20 cellular contexts compared by ENCODE assay signal in genomic region chr1:2343023-2343935, GRCh38. TPM values are rescaled to one million over a fixed set of nuclear protein-coding genes. Genes with fewer than 3 reads are reported as not detected.
DNase-seq lines count a peak whose midpoint lies in the region; ATAC-seq, FAIRE-seq and TF ChIP-seq lines count a peak whose summit lies in the region.
"Had no signal": no experiment of that assay in that cellular context is flagged by ENCODE, and none has a peak within 500 bp of the region (broad histone marks: within the 10 kb centered on the region; RNA-seq: fewer than 3 reads in every experiment).

No MANE protein-coding gene starts in this region.

- no peaks in the 10 kb centered on the region for H3K4me1 Mint-ChIP-seq in WTC11
- H3K4me1 Mint-ChIP-seq in activated CD8-positive, alpha-beta memory T cell treated with anti-CD3 and anti-CD28 coated beads, Interleukin-2, amount 10 ng/mL, durations not matched to agents 7 days and 5 days: no peaks in the 10 kb centered on the region
- H3K4me1 Mint-ChIP-seq: CD4-positive, CD25-positive, alpha-beta regulatory T cell had no signal

- H3K27me3 Mint-ChIP-seq in WTC11 (ENCODE audit: low read depth): no peaks in the 10 kb centered on the region; the same call in 1 of the 2 replicates
- no peaks in the 10 kb centered on the region for H3K27me3 Mint-ChIP-seq in activated CD8-positive, alpha-beta memory T cell treated with anti-CD3 and anti-CD28 coated beads, Interleukin-2, amount 10 ng/mL, durations not matched to agents 7 days and 5 days
- H3K27me3 Mint-ChIP-seq: CD4-positive, CD25-positive, alpha-beta regulatory T cell had no signal

- intact Hi-C loops in Panc1 (cut with micrococcal nuclease; ENCODE audit: unreplicated experiment) (no loop called here), kidney (cut with DNase I) (no loop called here), posterior vena cava (cut with DNase I) (no loop called here)

- H3K36me3 Mint-ChIP-seq in WTC11: no peaks in the 10 kb centered on the region
- no peaks in the 10 kb centered on the region for H3K36me3 Mint-ChIP-seq in activated CD8-positive, alpha-beta memory T cell treated with anti-CD3 and anti-CD28 coated beads, Interleukin-2, amount 10 ng/mL, durations not matched to agents 7 days and 5 days
- H3K36me3 Mint-ChIP-seq: CD4-positive, CD25-positive, alpha-beta regulatory T cell had no signal

- ATAC-seq in Panc1 (peak; percentile 30; the same call in 1 of the 2 replicates), WTC11 (no peak)
- no peak for ATAC-seq in activated CD8-positive, alpha-beta memory T cell treated with anti-CD3 and anti-CD28 coated beads, Interleukin-2, amount 10 ng/mL, durations not matched to agents 7 days and 5 days
- ATAC-seq: HCT116 had no signal

- POLR2A ChIA-PET in Panc1 (lab: Charles Lee) (interaction anchor here (0.6 kb wide), 1 partner anchor 20 kb away, joined by 5 read pairs; no protein-coding TSS in a partner anchor), WTC11 (lab: Charles Lee) (no interaction called here)

- H3K27me3 ChIP-seq in BLaER1 treated with 17β-estradiol and CSF1 and Interleukin-3, amounts not matched to agents 10 nM and 100 nM: peaks cover 0 to 14% (median 0%) of the 10 kb centered on the region in 11 experiments; a peak in 6 of 22 replicates
- no peaks in the 10 kb centered on the region for H3K27me3 ChIP-seq in Panc1 (ENCODE audit: control insufficient read depth, insufficient read depth, low read length)
- H3K27me3 ChIP-seq: MG63 had no signal

- H3K9ac ChIP-seq in BLaER1 treated with 17β-estradiol and CSF1 and Interleukin-3, amounts not matched to agents 10 nM and 100 nM: peak overlapping the region in 7 of 11 experiments; percentile 26 to 53 (median 38); a peak in 4 of 22 replicates
- no peak overlapping the region for H3K9ac ChIP-seq in kidney (ENCODE audit: low read length in 2 of 2)

- peaks cover 0 to 7% (median 0%) of the 10 kb centered on the region in 11 experiments; a peak in 3 of 22 replicates for H4K20me1 ChIP-seq in BLaER1 treated with 17β-estradiol and CSF1 and Interleukin-3, amounts not matched to agents 10 nM and 100 nM

- in situ Hi-C loops in Panc1 (cut with HindIII; ENCODE audit: low pct_unique_long_range_greater_than_20kb, low sequenced_read_pairs): no loop called here

- no peak overlapping the region for H3K27ac Mint-ChIP-seq in WTC11
- no peak overlapping the region for H3K27ac Mint-ChIP-seq in activated CD8-positive, alpha-beta memory T cell treated with anti-CD3 and anti-CD28 coated beads, Interleukin-2, amount 10 ng/mL, durations not matched to agents 7 days and 5 days
- H3K27ac Mint-ChIP-seq: CD4-positive, CD25-positive, alpha-beta regulatory T cell; GM23338 had no signal

- no peak overlapping the region for H3K4me3 ChIP-seq in BLaER1 treated with 17β-estradiol and CSF1 and Interleukin-3, amounts not matched to agents 10 nM and 100 nM
- no peak overlapping the region for H3K4me3 ChIP-seq in Panc1 (ENCODE audit: low read depth in 2 of 2, low read length in 2 of 2)
- no peak overlapping the region for H3K4me3 ChIP-seq in kidney (ENCODE audit: low read length in 2 of 2)
- H3K4me3 ChIP-seq: GM23338, MG63, SK-N-MC had no signal

- H3K36me3 ChIP-seq in BLaER1 treated with 17β-estradiol and CSF1 and Interleukin-3, amounts not matched to agents 10 nM and 100 nM: no peaks in the 10 kb centered on the region
- H3K36me3 ChIP-seq in Panc1 (ENCODE audit: control insufficient read depth, insufficient read depth, low read length) (no peaks in the 10 kb centered on the region), kidney (ENCODE audit: control insufficient read depth in 1 of 2, insufficient read depth in 2 of 2, low read length in 2 of 2) (no peaks in the 10 kb centered on the region)
- H3K36me3 ChIP-seq: MG63 had no signal

- H3K9me3 ChIP-seq in BLaER1 treated with 17β-estradiol and CSF1 and Interleukin-3, amounts not matched to agents 10 nM and 100 nM (replicated peaks in 1 of 11): no peaks in the 10 kb centered on the region
- H3K9me3 ChIP-seq in Panc1 (ENCODE audit: control insufficient read depth, insufficient read depth, low read depth, low read length) (no peaks in the 10 kb centered on the region), kidney (ENCODE audit: control insufficient read depth in 1 of 2, low read length in 2 of 2) (no peaks in the 10 kb centered on the region)
- H3K9me3 ChIP-seq: MG63 had no signal

- no peak overlapping the region for H3K4me3 Mint-ChIP-seq in WTC11
- H3K4me3 Mint-ChIP-seq in activated CD8-positive, alpha-beta memory T cell treated with anti-CD3 and anti-CD28 coated beads, Interleukin-2, amount 10 ng/mL, durations not matched to agents 7 days and 5 days: no peak overlapping the region
- H3K4me3 Mint-ChIP-seq: CD4-positive, CD25-positive, alpha-beta regulatory T cell; GM23338 had no signal

- DNase-seq in Panc1 (ENCODE audit: low read depth, low spot score) (no peak), kidney (peak; percentile 55), posterior vena cava (ENCODE audit: low spot score) (peak; percentile 69), NCI-H2227 (lab: John Stamatoyannopoulos, UW; ENCODE audit: unreplicated experiment) (no peak), WTC11 (ENCODE audit: low spot score) (no peak), T-helper 9 cell (no peak)
- no peak for DNase-seq in activated CD8-positive, alpha-beta memory T cell treated with anti-CD3 and anti-CD28 coated beads, Interleukin-2, amount 10 ng/mL, durations not matched to agents 7 days and 5 days
- DNase-seq: ACHN; CD4-positive, CD25-positive, alpha-beta regulatory T cell; COR-L47; GDM1; Kasumi-1; MG63; NCI-H1092; NCI-H2029; SHP77 had no signal

- CTCF ChIA-PET in Panc1 (lab: Charles Lee) (no interaction called here), WTC11 (lab: Charles Lee) (interaction anchor here (1.1 to 1.6 kb wide), 3 partner anchors 28 to 169 kb away, joined by 3 to 12 read pairs (median 4); no protein-coding TSS in a partner anchor)
- CTCF ChIA-PET in activated CD8-positive, alpha-beta memory T cell treated with anti-CD3 and anti-CD28 coated beads, Interleukin-2, amount 10 ng/mL, durations not matched to agents 7 days and 5 days (lab: Charles Lee): no interaction called here

- H3K27ac ChIP-seq in BLaER1 treated with 17β-estradiol and CSF1 and Interleukin-3, amounts not matched to agents 10 nM and 100 nM: peak overlapping the region in 3 of 11 experiments; percentile 26 to 49 (median 30); a peak in 2 of 22 replicates
- H3K27ac ChIP-seq in Panc1 (ENCODE audit: low read length) (no peak overlapping the region), kidney (ENCODE audit: low read depth in 2 of 2, low read length in 2 of 2) (no peak overlapping the region)
- H3K27ac ChIP-seq: SK-N-MC had no signal

- H3K4me1 ChIP-seq in BLaER1 treated with 17β-estradiol and CSF1 and Interleukin-3, amounts not matched to agents 10 nM and 100 nM: peaks cover 0 to 7% (median 2%) of the 10 kb centered on the region in 10 experiments; a peak in 7 of 20 replicates
- H3K4me1 ChIP-seq in Panc1 (ENCODE audit: control insufficient read depth, insufficient read depth, low read length) (no peaks in the 10 kb centered on the region), kidney (ENCODE audit: control insufficient read depth in 1 of 2, insufficient read depth in 1 of 2, low read depth in 1 of 2, low read length in 2 of 2) (peaks cover 0 to 2% of the 10 kb centered on the region in 2 donors)

- BruUV-seq in Panc1 (replicated peaks; lab: Mats Ljungman, UMichigan): no TSS peak

- peak overlapping the region in 8 of 11 experiments; percentile 9 to 32 (median 23); a peak in 9 of 22 replicates for H3K4me2 ChIP-seq in BLaER1 treated with 17β-estradiol and CSF1 and Interleukin-3, amounts not matched to agents 10 nM and 100 nM
- H3K4me2 ChIP-seq: GM23338 had no signal

- FAIRE-seq in kidney (lab: Jason Lieb, UNC): no peak

- no peaks in the 10 kb centered on the region for H3K9me3 Mint-ChIP-seq in WTC11
- no peaks in the 10 kb centered on the region for H3K9me3 Mint-ChIP-seq in activated CD8-positive, alpha-beta memory T cell treated with anti-CD3 and anti-CD28 coated beads, Interleukin-2, amount 10 ng/mL, durations not matched to agents 7 days and 5 days (ENCODE audit: low read depth)
- H3K9me3 Mint-ChIP-seq: CD4-positive, CD25-positive, alpha-beta regulatory T cell; GM23338 had no signal

- no peak for TF ChIP-seq CTCF in Panc1 (IDR thresholded peaks at IDR 0.05)
- TF ChIP-seq CTCF in kidney (IDR thresholded peaks at IDR 0.05; ENCODE audit: borderline replicate concordance, extremely low read depth, insufficient read depth): no peak
- no peak for TF ChIP-seq CTCF in WTC11 (IDR thresholded peaks at IDR 0.05)

TF ChIP-seq in WTC11, 78 proteins besides CTCF, POLR2A, EP300 and RAD21 (continues in another document):
- TF ChIP-seq NR2C2 (CRISPR knock-in tag; IDR thresholded peaks at IDR 0.05) (no peak), ZBTB43 (CRISPR knock-in tag; IDR thresholded peaks at IDR 0.05) (no peak), ESRRA (CRISPR knock-in tag; IDR thresholded peaks at IDR 0.05; ENCODE audit: borderline replicate concordance) (no peak), SOX15 (CRISPR knock-in tag; IDR thresholded peaks at IDR 0.05) (no peak), ZNF317 (CRISPR knock-in tag; IDR thresholded peaks at IDR 0.05; ENCODE audit: borderline replicate concordance, low read depth) (no peak)

RNA-seq across cellular contexts. Expression of gene MORN1, which starts 48.1 kb away (rescaled TPM):
- total RNA-seq in Panc1 (2021; ENCODE audit: unreplicated experiment) (21.3 TPM), kidney (24.7 TPM), posterior vena cava (1 to 10 TPM; 3.8 to 5.5 TPM), WTC11 (2021) (14.5 to 19.7 TPM (median 18.5 TPM) in 3 replicates)
- 13.2 TPM for polyA plus RNA-seq in Panc1 (2012; ENCODE audit: insufficient read length)
- 9.0 TPM for polyA plus RNA-seq in kidney (ENCODE audit: insufficient read depth, low read depth, low replicate concordance)
- 1 to 10 TPM; 8.0 to 8.5 TPM for total RNA-seq in activated CD8-positive, alpha-beta memory T cell treated with anti-CD3 and anti-CD28 coated beads, Interleukin-2, amount 10 ng/mL, durations not matched to agents 7 days and 5 days

RNA-seq across cellular contexts. Expression of gene RER1, which starts 48.4 kb away (rescaled TPM):
- total RNA-seq in Panc1 (2021; ENCODE audit: unreplicated experiment) (235 TPM), kidney (162 TPM), posterior vena cava (100 to 1,000 TPM in 1 of 2 donors, 10 to 100 TPM in 1; 93.7 to 101 TPM), WTC11 (2021) (72.1 to 80.4 TPM (median 79.8 TPM) in 3 replicates)
- 207 TPM for polyA plus RNA-seq in Panc1 (2012; ENCODE audit: insufficient read length)
- polyA plus RNA-seq in kidney (ENCODE audit: insufficient read depth, low read depth, low replicate concordance): 158 TPM
- 100 to 1,000 TPM; 146 to 174 TPM for total RNA-seq in activated CD8-positive, alpha-beta memory T cell treated with anti-CD3 and anti-CD28 coated beads, Interleukin-2, amount 10 ng/mL, durations not matched to agents 7 days and 5 days

Comparison
In these comparisons a context has a peak if more than half of its experiments do, and no peak if none do; other contexts are left out.
1. H3K9ac ChIP-seq: peak in BLaER1 treated with 17β-estradiol and CSF1 and Interleukin-3, amounts not matched to agents 10 nM and 100 nM (7 of 11); none in kidney (0 of 2).
2. DNase-seq: peak in kidney (single experiment) and posterior vena cava (single experiment); none in Panc1 (single experiment), NCI-H2227 (single experiment), WTC11 (single experiment), activated CD8-positive, alpha-beta memory T cell treated with anti-CD3 and anti-CD28 coated beads, Interleukin-2, amount 10 ng/mL, durations not matched to agents 7 days and 5 days (single experiment) and T-helper 9 cell (single experiment).